In the genomic region with DNA sequence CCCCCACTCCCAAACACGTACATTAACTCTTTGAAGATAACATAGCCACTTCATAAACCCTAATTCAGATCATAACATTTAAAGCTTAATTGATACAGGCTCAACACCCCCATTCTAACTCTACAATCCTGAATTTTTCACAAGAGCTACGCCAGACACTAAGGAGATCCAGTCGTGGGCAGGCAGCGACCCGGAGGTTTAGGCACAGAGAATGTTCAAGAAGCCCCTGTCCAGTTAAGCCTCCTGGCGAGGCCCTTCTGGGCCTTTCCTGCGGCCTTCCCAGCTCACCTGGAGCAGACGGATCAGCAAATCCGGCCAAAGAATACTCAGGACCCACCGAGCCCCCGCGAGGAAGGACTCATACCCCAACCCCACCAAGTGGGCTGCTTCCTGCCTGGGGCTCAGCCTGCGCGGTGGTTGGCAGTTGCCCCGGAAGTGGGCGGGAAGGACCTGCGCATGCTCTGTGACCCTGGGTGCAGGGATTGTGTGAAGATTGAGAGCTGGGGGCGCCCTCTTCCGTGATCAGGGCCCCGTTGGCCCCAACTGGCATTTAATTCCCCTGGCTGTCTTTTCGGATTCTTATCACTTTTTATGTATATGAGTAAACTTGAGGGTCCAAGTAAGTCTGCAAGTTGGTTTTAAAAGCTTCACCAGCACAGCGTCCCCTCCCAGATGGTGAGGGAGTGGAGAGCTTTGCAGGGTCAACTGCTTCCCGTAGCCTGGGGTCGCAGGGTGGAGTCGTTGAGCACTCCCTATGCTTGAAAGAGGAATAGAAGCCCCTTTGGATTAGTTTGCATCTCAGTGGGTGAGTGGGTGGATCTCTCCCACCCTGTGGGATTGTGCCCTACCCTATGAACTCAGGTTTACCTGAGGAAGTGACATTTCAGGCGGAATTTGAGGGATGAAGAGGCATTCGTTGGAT, we compare ENCODE assay signal across 1 cellular context.
TF ChIP-seq lines count a peak whose summit lies in the region.

A gene (minus strand): TSS at position 415 of the 922 bp plus-strand sequence. CDS start 7,655 bp downstream, outside the sequence.

TF ChIP-seq in K562, 482 proteins besides CTCF, POLR2A, EP300 and RAD21 (continued from another document):
- TF ChIP-seq NRF1 (conservative IDR thresholded peaks at IDR 0.05 in 1 of 2, IDR thresholded peaks at IDR 0.05 in 1 of 2): peak; percentile 87 to 89
- TF ChIP-seq SMARCA4 (IDR thresholded peaks at IDR 0.05): no peak
- no peak for TF ChIP-seq PYGO2 (tag; IDR thresholded peaks at IDR 0.05)
- TF ChIP-seq ZNF699 (CRISPR knock-in tag; IDR thresholded peaks at IDR 0.05; ENCODE audit: insufficient replicate concordance): no peak
- peak; percentile 71 for TF ChIP-seq GABPA (tag; conservative IDR thresholded peaks at IDR 0.05; ENCODE audit: low read depth)
- no peak for TF ChIP-seq SIRT6 (IDR thresholded peaks at IDR 0.05; ENCODE audit: low read depth, low read length)
- TF ChIP-seq ZNF133 (CRISPR knock-in tag; IDR thresholded peaks at IDR 0.05): no peak
- TF ChIP-seq, protein P1, sequence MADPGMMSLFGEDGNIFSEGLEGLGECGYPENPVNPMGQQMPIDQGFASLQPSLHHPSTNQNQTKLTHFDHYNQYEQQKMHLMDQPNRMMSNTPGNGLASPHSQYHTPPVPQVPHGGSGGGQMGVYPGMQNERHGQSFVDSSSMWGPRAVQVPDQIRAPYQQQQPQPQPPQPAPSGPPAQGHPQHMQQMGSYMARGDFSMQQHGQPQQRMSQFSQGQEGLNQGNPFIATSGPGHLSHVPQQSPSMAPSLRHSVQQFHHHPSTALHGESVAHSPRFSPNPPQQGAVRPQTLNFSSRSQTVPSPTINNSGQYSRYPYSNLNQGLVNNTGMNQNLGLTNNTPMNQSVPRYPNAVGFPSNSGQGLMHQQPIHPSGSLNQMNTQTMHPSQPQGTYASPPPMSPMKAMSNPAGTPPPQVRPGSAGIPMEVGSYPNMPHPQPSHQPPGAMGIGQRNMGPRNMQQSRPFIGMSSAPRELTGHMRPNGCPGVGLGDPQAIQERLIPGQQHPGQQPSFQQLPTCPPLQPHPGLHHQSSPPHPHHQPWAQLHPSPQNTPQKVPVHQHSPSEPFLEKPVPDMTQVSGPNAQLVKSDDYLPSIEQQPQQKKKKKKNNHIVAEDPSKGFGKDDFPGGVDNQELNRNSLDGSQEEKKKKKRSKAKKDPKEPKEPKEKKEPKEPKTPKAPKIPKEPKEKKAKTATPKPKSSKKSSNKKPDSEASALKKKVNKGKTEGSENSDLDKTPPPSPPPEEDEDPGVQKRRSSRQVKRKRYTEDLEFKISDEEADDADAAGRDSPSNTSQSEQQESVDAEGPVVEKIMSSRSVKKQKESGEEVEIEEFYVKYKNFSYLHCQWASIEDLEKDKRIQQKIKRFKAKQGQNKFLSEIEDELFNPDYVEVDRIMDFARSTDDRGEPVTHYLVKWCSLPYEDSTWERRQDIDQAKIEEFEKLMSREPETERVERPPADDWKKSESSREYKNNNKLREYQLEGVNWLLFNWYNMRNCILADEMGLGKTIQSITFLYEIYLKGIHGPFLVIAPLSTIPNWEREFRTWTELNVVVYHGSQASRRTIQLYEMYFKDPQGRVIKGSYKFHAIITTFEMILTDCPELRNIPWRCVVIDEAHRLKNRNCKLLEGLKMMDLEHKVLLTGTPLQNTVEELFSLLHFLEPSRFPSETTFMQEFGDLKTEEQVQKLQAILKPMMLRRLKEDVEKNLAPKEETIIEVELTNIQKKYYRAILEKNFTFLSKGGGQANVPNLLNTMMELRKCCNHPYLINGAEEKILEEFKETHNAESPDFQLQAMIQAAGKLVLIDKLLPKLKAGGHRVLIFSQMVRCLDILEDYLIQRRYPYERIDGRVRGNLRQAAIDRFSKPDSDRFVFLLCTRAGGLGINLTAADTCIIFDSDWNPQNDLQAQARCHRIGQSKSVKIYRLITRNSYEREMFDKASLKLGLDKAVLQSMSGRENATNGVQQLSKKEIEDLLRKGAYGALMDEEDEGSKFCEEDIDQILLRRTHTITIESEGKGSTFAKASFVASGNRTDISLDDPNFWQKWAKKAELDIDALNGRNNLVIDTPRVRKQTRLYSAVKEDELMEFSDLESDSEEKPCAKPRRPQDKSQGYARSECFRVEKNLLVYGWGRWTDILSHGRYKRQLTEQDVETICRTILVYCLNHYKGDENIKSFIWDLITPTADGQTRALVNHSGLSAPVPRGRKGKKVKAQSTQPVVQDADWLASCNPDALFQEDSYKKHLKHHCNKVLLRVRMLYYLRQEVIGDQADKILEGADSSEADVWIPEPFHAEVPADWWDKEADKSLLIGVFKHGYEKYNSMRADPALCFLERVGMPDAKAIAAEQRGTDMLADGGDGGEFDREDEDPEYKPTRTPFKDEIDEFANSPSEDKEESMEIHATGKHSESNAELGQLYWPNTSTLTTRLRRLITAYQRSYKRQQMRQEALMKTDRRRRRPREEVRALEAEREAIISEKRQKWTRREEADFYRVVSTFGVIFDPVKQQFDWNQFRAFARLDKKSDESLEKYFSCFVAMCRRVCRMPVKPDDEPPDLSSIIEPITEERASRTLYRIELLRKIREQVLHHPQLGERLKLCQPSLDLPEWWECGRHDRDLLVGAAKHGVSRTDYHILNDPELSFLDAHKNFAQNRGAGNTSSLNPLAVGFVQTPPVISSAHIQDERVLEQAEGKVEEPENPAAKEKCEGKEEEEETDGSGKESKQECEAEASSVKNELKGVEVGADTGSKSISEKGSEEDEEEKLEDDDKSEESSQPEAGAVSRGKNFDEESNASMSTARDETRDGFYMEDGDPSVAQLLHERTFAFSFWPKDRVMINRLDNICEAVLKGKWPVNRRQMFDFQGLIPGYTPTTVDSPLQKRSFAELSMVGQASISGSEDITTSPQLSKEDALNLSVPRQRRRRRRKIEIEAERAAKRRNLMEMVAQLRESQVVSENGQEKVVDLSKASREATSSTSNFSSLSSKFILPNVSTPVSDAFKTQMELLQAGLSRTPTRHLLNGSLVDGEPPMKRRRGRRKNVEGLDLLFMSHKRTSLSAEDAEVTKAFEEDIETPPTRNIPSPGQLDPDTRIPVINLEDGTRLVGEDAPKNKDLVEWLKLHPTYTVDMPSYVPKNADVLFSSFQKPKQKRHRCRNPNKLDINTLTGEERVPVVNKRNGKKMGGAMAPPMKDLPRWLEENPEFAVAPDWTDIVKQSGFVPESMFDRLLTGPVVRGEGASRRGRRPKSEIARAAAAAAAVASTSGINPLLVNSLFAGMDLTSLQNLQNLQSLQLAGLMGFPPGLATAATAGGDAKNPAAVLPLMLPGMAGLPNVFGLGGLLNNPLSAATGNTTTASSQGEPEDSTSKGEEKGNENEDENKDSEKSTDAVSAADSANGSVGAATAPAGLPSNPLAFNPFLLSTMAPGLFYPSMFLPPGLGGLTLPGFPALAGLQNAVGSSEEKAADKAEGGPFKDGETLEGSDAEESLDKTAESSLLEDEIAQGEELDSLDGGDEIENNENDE (IDR thresholded peaks at IDR 0.05; ENCODE audit: low read depth, low read length): no peak
- TF ChIP-seq ARID1B (IDR thresholded peaks at IDR 0.05): no peak
- peak; percentile 39; the same call in 1 of the 2 replicates for TF ChIP-seq RBFOX2 (IDR thresholded peaks at IDR 0.05; ENCODE audit: low read depth, low read length)
- TF ChIP-seq ZC3H4 (CRISPR knock-in tag; IDR thresholded peaks at IDR 0.05; ENCODE audit: borderline replicate concordance): no peak
- no peak for TF ChIP-seq MEF2A (IDR thresholded peaks at IDR 0.05; ENCODE audit: control insufficient read depth, low read depth, low read length)
- TF ChIP-seq, protein P2, sequence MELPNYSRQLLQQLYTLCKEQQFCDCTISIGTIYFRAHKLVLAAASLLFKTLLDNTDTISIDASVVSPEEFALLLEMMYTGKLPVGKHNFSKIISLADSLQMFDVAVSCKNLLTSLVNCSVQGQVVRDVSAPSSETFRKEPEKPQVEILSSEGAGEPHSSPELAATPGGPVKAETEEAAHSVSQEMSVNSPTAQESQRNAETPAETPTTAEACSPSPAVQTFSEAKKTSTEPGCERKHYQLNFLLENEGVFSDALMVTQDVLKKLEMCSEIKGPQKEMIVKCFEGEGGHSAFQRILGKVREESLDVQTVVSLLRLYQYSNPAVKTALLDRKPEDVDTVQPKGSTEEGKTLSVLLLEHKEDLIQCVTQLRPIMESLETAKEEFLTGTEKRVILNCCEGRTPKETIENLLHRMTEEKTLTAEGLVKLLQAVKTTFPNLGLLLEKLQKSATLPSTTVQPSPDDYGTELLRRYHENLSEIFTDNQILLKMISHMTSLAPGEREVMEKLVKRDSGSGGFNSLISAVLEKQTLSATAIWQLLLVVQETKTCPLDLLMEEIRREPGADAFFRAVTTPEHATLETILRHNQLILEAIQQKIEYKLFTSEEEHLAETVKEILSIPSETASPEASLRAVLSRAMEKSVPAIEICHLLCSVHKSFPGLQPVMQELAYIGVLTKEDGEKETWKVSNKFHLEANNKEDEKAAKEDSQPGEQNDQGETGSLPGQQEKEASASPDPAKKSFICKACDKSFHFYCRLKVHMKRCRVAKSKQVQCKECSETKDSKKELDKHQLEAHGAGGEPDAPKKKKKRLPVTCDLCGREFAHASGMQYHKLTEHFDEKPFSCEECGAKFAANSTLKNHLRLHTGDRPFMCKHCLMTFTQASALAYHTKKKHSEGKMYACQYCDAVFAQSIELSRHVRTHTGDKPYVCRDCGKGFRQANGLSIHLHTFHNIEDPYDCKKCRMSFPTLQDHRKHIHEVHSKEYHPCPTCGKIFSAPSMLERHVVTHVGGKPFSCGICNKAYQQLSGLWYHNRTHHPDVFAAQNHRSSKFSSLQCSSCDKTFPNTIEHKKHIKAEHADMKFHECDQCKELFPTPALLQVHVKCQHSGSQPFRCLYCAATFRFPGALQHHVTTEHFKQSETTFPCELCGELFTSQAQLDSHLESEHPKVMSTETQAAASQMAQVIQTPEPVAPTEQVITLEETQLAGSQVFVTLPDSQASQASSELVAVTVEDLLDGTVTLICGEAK (IDR thresholded peaks at IDR 0.05): 0 out of 2 replicates have a peak, but pooled peaks have one; percentile 30
- TF ChIP-seq, protein P2 (CRISPR knock-in tag; IDR thresholded peaks at IDR 0.05): no peak
- no peak for TF ChIP-seq NR2C2 (CRISPR knock-in tag; IDR thresholded peaks at IDR 0.05)
- TF ChIP-seq NR2C2 (tag; IDR thresholded peaks at IDR 0.05): peak; percentile 55
- no peak for TF ChIP-seq CEBPB (tag; IDR thresholded peaks at IDR 0.05)
- no peak for TF ChIP-seq ZNF717 (CRISPR knock-in tag; IDR thresholded peaks at IDR 0.05)
- TF ChIP-seq, protein P3, sequence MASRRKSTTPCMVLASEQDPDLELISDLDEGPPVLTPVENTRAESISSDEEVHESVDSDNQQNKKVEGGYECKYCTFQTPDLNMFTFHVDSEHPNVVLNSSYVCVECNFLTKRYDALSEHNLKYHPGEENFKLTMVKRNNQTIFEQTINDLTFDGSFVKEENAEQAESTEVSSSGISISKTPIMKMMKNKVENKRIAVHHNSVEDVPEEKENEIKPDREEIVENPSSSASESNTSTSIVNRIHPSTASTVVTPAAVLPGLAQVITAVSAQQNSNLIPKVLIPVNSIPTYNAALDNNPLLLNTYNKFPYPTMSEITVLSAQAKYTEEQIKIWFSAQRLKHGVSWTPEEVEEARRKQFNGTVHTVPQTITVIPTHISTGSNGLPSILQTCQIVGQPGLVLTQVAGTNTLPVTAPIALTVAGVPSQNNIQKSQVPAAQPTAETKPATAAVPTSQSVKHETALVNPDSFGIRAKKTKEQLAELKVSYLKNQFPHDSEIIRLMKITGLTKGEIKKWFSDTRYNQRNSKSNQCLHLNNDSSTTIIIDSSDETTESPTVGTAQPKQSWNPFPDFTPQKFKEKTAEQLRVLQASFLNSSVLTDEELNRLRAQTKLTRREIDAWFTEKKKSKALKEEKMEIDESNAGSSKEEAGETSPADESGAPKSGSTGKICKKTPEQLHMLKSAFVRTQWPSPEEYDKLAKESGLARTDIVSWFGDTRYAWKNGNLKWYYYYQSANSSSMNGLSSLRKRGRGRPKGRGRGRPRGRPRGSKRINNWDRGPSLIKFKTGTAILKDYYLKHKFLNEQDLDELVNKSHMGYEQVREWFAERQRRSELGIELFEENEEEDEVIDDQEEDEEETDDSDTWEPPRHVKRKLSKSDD (conservative IDR thresholded peaks at IDR 0.05; ENCODE audit: low read length): no peak
- TF ChIP-seq, protein P4, sequence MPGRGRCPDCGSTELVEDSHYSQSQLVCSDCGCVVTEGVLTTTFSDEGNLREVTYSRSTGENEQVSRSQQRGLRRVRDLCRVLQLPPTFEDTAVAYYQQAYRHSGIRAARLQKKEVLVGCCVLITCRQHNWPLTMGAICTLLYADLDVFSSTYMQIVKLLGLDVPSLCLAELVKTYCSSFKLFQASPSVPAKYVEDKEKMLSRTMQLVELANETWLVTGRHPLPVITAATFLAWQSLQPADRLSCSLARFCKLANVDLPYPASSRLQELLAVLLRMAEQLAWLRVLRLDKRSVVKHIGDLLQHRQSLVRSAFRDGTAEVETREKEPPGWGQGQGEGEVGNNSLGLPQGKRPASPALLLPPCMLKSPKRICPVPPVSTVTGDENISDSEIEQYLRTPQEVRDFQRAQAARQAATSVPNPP (IDR thresholded peaks at IDR 0.05; ENCODE audit: borderline replicate concordance, insufficient read depth, insufficient read length): no peak
- no peak for TF ChIP-seq U2AF1 (optimal IDR thresholded peaks at IDR 0.05; ENCODE audit: low read depth, low read length)
- 0 out of 2 replicates have a peak, but pooled peaks have one; percentile 22 for TF ChIP-seq ELF1 (tag; IDR thresholded peaks at IDR 0.05)
- no peak for TF ChIP-seq ETS2 (tag; IDR thresholded peaks at IDR 0.05; ENCODE audit: borderline replicate concordance, poor library complexity, severe bottlenecking)
- TF ChIP-seq TAL1 (IDR thresholded peaks at IDR 0.05): no peak
